In the genomic region with DNA sequence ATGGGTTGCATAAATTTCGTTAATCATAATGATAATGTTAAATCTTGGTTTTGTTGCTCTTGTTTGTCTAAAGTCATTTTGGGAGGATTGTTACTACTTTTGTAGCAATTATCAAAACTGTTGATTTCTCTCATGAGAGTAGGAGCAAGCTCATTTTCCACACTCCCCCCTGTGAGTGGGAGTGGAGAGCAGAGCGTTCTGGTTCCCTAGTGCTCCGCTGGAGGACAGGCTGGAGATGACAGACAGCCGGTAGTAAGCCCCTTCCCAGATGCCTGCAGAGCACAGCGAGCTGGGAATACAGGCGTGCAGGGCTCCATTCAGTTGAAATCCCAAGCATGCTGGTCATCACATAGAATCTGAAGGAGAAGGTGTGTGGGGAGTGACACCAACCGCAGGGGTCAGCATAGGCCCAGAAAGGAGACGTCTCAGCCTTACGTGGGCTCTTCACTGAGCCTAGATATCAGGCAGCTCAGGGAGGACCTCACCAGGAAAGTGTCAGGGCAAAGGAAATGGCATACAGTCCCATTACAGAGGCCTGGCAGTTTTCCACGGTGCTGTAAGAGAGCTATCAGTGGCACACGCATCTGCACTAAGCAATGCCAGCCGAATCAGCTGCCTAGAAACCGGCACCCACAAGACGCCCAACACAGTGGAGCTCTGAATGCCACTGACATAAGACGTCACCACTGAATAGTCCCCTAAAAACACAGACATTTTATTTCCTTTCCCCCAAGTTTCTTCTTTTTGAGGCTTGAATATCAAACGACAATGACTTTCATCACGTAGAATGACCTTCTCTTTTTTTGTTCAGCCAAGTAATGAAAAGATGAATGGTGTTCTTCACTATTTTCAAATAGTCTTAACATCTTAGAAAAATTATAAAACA, we compare ENCODE assay signal across 1 cellular context.
A peak's percentile ranks its signal among the peaks of the same experiment; 100 is the strongest.
TF ChIP-seq lines count a peak whose summit lies in the region.

No MANE protein-coding gene starts in this region.

TF ChIP-seq in HepG2, 621 proteins besides CTCF, POLR2A, EP300 and RAD21 (continued from another document):
- TF ChIP-seq, protein P1, sequence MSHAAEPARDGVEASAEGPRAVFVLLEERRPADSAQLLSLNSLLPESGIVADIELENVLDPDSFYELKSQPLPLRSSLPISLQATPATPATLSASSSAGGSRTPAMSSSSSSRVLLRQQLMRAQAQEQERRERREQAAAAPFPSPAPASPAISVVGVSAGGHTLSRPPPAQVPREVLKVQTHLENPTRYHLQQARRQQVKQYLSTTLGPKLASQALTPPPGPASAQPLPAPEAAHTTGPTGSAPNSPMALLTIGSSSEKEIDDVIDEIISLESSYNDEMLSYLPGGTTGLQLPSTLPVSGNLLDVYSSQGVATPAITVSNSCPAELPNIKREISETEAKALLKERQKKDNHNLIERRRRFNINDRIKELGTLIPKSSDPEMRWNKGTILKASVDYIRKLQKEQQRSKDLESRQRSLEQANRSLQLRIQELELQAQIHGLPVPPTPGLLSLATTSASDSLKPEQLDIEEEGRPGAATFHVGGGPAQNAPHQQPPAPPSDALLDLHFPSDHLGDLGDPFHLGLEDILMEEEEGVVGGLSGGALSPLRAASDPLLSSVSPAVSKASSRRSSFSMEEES (CRISPR knock-in tag; IDR thresholded peaks at IDR 0.05) = no peak
- TF ChIP-seq NRL (CRISPR knock-in tag; IDR thresholded peaks at IDR 0.05; ENCODE audit: borderline replicate concordance) (0 out of 2 replicates have a peak, but pooled peaks have one; percentile 20), ZBTB38 (CRISPR knock-in tag; IDR thresholded peaks at IDR 0.05) (peak; percentile 56), HOXA9 (CRISPR knock-in tag; IDR thresholded peaks at IDR 0.05; ENCODE audit: borderline replicate concordance) (no peak), FOXC1 (CRISPR knock-in tag; IDR thresholded peaks at IDR 0.05; ENCODE audit: borderline replicate concordance) (0 out of 2 replicates have a peak, but pooled peaks have one; percentile 35), ZMYM4 (CRISPR knock-in tag; IDR thresholded peaks at IDR 0.05) (peak; percentile 44)
- TF ChIP-seq, protein P2, sequence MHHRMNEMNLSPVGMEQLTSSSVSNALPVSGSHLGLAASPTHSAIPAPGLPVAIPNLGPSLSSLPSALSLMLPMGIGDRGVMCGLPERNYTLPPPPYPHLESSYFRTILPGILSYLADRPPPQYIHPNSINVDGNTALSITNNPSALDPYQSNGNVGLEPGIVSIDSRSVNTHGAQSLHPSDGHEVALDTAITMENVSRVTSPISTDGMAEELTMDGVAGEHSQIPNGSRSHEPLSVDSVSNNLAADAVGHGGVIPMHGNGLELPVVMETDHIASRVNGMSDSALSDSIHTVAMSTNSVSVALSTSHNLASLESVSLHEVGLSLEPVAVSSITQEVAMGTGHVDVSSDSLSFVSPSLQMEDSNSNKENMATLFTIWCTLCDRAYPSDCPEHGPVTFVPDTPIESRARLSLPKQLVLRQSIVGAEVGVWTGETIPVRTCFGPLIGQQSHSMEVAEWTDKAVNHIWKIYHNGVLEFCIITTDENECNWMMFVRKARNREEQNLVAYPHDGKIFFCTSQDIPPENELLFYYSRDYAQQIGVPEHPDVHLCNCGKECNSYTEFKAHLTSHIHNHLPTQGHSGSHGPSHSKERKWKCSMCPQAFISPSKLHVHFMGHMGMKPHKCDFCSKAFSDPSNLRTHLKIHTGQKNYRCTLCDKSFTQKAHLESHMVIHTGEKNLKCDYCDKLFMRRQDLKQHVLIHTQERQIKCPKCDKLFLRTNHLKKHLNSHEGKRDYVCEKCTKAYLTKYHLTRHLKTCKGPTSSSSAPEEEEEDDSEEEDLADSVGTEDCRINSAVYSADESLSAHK (CRISPR knock-in tag; IDR thresholded peaks at IDR 0.05; ENCODE audit: borderline replicate concordance) = no peak
